Comparison of ENCODE assay signal across 1 cellular context in the genomic region with DNA sequence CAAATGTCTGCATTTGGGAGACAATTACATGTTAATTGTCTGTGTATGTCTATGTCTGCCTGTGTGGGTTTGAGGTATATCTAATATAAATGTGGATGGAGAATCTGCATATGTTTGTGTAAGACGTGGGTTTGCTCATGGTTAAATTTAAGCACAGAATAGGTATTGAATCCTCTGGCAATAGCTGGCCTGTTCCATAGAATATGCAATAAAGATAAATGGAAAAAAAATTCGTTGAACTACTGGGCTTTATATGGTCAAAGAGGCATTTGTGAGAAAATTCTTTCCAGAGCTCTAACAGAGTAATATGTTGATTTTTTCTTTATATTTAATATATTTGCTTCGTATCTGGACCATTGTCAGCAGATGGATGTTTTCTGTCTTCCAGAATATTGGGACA.
TF ChIP-seq lines count a peak whose summit lies in the region.

No MANE protein-coding gene starts in this region.

TF ChIP-seq in GM23338, 12 proteins besides CTCF, POLR2A, EP300 and RAD21 (continued from another document):
- TF ChIP-seq, protein P1, sequence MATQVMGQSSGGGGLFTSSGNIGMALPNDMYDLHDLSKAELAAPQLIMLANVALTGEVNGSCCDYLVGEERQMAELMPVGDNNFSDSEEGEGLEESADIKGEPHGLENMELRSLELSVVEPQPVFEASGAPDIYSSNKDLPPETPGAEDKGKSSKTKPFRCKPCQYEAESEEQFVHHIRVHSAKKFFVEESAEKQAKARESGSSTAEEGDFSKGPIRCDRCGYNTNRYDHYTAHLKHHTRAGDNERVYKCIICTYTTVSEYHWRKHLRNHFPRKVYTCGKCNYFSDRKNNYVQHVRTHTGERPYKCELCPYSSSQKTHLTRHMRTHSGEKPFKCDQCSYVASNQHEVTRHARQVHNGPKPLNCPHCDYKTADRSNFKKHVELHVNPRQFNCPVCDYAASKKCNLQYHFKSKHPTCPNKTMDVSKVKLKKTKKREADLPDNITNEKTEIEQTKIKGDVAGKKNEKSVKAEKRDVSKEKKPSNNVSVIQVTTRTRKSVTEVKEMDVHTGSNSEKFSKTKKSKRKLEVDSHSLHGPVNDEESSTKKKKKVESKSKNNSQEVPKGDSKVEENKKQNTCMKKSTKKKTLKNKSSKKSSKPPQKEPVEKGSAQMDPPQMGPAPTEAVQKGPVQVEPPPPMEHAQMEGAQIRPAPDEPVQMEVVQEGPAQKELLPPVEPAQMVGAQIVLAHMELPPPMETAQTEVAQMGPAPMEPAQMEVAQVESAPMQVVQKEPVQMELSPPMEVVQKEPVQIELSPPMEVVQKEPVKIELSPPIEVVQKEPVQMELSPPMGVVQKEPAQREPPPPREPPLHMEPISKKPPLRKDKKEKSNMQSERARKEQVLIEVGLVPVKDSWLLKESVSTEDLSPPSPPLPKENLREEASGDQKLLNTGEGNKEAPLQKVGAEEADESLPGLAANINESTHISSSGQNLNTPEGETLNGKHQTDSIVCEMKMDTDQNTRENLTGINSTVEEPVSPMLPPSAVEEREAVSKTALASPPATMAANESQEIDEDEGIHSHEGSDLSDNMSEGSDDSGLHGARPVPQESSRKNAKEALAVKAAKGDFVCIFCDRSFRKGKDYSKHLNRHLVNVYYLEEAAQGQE (IDR thresholded peaks at IDR 0.05; ENCODE audit: unreplicated experiment), result no peak
- no peak for TF ChIP-seq POLR2AphosphoS5 (IDR thresholded peaks at IDR 0.05; ENCODE audit: low read depth)
- TF ChIP-seq ETS1 (IDR thresholded peaks at IDR 0.05), result no peak
- no peak for TF ChIP-seq EZH2phosphoT487 (IDR thresholded peaks at IDR 0.05; ENCODE audit: unreplicated experiment)
- no peak for TF ChIP-seq ZNF114 (CRISPR knock-in tag; IDR thresholded peaks at IDR 0.05)
- TF ChIP-seq, protein P2, sequence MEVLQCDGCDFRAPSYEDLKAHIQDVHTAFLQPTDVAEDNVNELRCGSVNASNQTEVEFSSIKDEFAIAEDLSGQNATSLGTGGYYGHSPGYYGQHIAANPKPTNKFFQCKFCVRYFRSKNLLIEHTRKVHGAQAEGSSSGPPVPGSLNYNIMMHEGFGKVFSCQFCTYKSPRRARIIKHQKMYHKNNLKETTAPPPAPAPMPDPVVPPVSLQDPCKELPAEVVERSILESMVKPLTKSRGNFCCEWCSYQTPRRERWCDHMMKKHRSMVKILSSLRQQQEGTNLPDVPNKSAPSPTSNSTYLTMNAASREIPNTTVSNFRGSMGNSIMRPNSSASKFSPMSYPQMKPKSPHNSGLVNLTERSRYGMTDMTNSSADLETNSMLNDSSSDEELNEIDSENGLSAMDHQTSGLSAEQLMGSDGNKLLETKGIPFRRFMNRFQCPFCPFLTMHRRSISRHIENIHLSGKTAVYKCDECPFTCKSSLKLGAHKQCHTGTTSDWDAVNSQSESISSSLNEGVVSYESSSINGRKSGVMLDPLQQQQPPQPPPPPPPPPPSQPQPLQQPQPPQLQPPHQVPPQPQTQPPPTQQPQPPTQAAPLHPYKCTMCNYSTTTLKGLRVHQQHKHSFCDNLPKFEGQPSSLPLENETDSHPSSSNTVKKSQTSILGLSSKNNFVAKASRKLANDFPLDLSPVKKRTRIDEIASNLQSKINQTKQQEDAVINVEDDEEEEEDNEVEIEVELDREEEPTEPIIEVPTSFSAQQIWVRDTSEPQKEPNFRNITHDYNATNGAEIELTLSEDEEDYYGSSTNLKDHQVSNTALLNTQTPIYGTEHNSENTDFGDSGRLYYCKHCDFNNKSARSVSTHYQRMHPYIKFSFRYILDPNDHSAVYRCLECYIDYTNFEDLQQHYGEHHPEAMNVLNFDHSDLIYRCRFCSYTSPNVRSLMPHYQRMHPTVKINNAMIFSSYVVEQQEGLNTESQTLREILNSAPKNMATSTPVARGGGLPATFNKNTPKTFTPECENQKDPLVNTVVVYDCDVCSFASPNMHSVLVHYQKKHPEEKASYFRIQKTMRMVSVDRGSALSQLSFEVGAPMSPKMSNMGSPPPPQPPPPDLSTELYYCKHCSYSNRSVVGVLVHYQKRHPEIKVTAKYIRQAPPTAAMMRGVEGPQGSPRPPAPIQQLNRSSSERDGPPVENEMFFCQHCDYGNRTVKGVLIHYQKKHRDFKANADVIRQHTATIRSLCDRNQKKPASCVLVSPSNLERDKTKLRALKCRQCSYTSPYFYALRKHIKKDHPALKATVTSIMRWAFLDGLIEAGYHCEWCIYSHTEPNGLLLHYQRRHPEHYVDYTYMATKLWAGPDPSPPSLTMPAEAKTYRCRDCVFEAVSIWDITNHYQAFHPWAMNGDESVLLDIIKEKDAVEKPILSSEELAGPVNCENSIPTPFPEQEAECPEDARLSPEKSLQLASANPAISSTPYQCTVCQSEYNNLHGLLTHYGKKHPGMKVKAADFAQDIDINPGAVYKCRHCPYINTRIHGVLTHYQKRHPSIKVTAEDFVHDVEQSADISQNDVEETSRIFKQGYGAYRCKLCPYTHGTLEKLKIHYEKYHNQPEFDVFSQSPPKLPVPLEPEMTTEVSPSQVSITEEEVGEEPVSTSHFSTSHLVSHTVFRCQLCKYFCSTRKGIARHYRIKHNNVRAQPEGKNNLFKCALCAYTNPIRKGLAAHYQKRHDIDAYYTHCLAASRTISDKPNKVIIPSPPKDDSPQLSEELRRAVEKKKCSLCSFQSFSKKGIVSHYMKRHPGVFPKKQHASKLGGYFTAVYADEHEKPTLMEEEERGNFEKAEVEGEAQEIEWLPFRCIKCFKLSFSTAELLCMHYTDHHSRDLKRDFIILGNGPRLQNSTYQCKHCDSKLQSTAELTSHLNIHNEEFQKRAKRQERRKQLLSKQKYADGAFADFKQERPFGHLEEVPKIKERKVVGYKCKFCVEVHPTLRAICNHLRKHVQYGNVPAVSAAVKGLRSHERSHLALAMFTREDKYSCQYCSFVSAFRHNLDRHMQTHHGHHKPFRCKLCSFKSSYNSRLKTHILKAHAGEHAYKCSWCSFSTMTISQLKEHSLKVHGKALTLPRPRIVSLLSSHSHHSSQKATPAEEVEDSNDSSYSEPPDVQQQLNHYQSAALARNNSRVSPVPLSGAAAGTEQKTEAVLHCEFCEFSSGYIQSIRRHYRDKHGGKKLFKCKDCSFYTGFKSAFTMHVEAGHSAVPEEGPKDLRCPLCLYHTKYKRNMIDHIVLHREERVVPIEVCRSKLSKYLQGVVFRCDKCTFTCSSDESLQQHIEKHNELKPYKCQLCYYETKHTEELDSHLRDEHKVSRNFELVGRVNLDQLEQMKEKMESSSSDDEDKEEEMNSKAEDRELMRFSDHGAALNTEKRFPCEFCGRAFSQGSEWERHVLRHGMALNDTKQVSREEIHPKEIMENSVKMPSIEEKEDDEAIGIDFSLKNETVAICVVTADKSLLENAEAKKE (CRISPR knock-in tag; IDR thresholded peaks at IDR 0.05), result no peak
- TF ChIP-seq NANOG (IDR thresholded peaks at IDR 0.05; ENCODE audit: borderline replicate concordance), result no peak
- TF ChIP-seq CREB1 (CRISPR knock-in tag; IDR thresholded peaks at IDR 0.05; ENCODE audit: low read depth), result no peak
- TF ChIP-seq JUNB (IDR thresholded peaks at IDR 0.05; ENCODE audit: unreplicated experiment), result no peak
TF ChIP-seq in GM23338: peak in this region for 0.
